ENCODE assay signal across 1 cellular context in the genomic region with DNA sequence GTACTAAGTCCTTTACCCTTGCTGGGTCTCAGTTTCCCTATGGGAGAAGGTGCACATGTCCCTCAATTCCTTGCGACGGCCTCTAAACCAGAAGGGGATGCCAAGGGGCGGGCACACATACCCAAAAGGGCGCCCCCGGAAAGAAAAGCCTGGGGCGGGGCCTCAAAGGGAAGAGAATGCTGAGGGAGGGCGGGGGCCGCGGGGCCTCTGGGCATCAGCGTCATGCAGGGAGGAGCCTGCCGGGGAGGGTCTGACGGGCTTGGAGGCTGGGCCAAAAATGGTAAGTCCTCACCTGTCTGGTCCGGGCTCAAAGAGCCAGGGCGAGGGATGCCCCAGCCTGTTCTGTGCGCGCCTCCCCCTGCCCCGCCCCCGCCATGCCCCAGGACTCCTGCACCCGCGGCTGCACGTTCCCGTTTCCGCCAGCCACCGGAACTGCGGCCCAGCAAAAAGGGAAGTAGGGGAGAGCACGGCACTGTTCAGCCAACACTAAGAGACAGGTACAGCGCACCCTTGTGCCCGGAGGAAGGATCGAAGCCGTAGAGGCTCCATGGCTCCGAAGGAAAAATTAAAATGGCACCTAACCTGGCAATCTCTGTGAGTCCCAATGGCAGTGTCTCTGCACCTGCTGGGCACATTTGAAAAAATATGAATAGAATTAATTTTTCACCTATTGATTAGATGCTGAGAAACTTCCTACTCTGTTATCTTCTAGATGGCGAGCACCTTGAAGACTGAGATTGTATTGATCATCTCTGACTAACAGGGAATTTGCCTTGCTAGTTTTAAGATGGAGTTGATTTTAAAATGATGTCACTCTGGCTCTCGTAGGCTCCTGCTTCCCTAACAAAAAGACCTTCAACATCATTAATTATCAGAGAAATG.
A peak's percentile ranks its signal among the peaks of the same experiment; 100 is the strongest.
TF ChIP-seq lines count a peak whose summit lies in the region.

TSS of gene DET1 (minus strand) at position 434 of the 882 bp plus-strand sequence. CDS start 14,976 bp downstream, outside the sequence.

TF ChIP-seq in HEK293, 187 proteins besides CTCF, POLR2A, EP300 and RAD21 (continued from another document and continues in another):
- TF ChIP-seq ZNF184 (tag by site-specific recombination; IDR thresholded peaks at IDR 0.05) (no peak), PBX3 (CRISPR knock-in tag; IDR thresholded peaks at IDR 0.05) (peak; percentile 83; the same call in 1 of the 2 replicates), ZNF350 (tag by site-specific recombination; IDR thresholded peaks at IDR 0.05) (no peak), ZBTB49 (tag by site-specific recombination; IDR thresholded peaks at IDR 0.05; ENCODE audit: low read depth) (no peak), KLF1 (tag by site-specific recombination; IDR thresholded peaks at IDR 0.05) (peak; percentile 50), ZNF580 (tag by site-specific recombination; IDR thresholded peaks at IDR 0.05) (peak; percentile 81), ZNF561 (tag by site-specific recombination; IDR thresholded peaks at IDR 0.05; ENCODE audit: borderline replicate concordance) (0 out of 2 replicates have a peak, but pooled peaks have one; percentile 10), ZNF174 (tag by site-specific recombination; IDR thresholded peaks at IDR 0.05) (no peak), ZNF76 (tag by site-specific recombination; IDR thresholded peaks at IDR 0.05; ENCODE audit: borderline replicate concordance, low read depth) (peak; percentile 56; the same call in 1 of the 2 replicates), ZNF639 (tag by site-specific recombination; IDR thresholded peaks at IDR 0.05) (peak; percentile 53; the same call in 1 of the 2 replicates), ZNF555 (tag by site-specific recombination; conservative IDR thresholded peaks at IDR 0.05) (no peak), ZNF664 (tag by site-specific recombination; IDR thresholded peaks at IDR 0.05) (no peak), ZNF37A (tag by site-specific recombination; IDR thresholded peaks at IDR 0.05) (no peak), ZBTB6 (tag by site-specific recombination; IDR thresholded peaks at IDR 0.05) (no peak), YY2 (tag by site-specific recombination; IDR thresholded peaks at IDR 0.05) (0 out of 2 replicates have a peak, but pooled peaks have one; percentile 38), ZNF529 (tag by site-specific recombination; IDR thresholded peaks at IDR 0.05; ENCODE audit: insufficient replicate concordance) (no peak), ZNF24 (tag by site-specific recombination; IDR thresholded peaks at IDR 0.05) (no peak), ZNF48 (tag by site-specific recombination; IDR thresholded peaks at IDR 0.05) (no peak), ZBTB44 (tag by site-specific recombination; IDR thresholded peaks at IDR 0.05) (no peak), SP2 (tag by site-specific recombination; IDR thresholded peaks at IDR 0.05) (peak; percentile 88), ZBTB8A (tag by site-specific recombination; IDR thresholded peaks at IDR 0.05) (peak; percentile 28; the same call in 1 of the 2 replicates), ZNF146 (tag by site-specific recombination; IDR thresholded peaks at IDR 0.05) (no peak), ZNF654 (tag by site-specific recombination; IDR thresholded peaks at IDR 0.05; ENCODE audit: low read depth) (no peak), GLIS2 (tag by site-specific recombination; IDR thresholded peaks at IDR 0.05) (no peak), ZNF837 (tag by site-specific recombination; IDR thresholded peaks at IDR 0.05) (no peak), ZNF530 (tag by site-specific recombination; IDR thresholded peaks at IDR 0.05; ENCODE audit: low read depth) (no peak), ZNF768 (tag by site-specific recombination; IDR thresholded peaks at IDR 0.05) (no peak), GLI2 (tag by site-specific recombination; IDR thresholded peaks at IDR 0.05; ENCODE audit: borderline replicate concordance, low read depth) (no peak), ZNF19 (tag by site-specific recombination; IDR thresholded peaks at IDR 0.05; ENCODE audit: low read depth) (no peak), ZNF26 (tag by site-specific recombination; IDR thresholded peaks at IDR 0.05) (no peak), ZNF16 (tag by site-specific recombination; IDR thresholded peaks at IDR 0.05; ENCODE audit: low read depth) (no peak), ZNF830 (tag by site-specific recombination; IDR thresholded peaks at IDR 0.05; ENCODE audit: low read depth) (no peak)
- TF ChIP-seq, protein P1, sequence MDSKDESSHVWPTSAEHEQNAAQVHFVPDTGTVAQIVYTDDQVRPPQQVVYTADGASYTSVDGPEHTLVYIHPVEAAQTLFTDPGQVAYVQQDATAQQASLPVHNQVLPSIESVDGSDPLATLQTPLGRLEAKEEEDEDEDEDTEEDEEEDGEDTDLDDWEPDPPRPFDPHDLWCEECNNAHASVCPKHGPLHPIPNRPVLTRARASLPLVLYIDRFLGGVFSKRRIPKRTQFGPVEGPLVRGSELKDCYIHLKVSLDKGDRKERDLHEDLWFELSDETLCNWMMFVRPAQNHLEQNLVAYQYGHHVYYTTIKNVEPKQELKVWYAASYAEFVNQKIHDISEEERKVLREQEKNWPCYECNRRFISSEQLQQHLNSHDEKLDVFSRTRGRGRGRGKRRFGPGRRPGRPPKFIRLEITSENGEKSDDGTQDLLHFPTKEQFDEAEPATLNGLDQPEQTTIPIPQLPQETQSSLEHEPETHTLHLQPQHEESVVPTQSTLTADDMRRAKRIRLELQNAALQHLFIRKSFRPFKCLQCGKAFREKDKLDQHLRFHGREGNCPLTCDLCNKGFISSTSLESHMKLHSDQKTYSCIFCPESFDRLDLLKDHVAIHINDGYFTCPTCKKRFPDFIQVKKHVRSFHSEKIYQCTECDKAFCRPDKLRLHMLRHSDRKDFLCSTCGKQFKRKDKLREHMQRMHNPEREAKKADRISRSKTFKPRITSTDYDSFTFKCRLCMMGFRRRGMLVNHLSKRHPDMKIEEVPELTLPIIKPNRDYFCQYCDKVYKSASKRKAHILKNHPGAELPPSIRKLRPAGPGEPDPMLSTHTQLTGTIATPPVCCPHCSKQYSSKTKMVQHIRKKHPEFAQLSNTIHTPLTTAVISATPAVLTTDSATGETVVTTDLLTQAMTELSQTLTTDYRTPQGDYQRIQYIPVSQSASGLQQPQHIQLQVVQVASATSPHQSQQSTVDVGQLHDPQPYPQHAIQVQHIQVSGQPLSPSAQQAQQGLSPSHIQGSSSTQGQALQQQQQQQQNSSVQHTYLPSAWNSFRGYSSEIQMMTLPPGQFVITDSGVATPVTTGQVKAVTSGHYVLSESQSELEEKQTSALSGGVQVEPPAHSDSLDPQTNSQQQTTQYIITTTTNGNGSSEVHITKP (tag by site-specific recombination; IDR thresholded peaks at IDR 0.05), result peak; percentile 85
- TF ChIP-seq, protein P2, sequence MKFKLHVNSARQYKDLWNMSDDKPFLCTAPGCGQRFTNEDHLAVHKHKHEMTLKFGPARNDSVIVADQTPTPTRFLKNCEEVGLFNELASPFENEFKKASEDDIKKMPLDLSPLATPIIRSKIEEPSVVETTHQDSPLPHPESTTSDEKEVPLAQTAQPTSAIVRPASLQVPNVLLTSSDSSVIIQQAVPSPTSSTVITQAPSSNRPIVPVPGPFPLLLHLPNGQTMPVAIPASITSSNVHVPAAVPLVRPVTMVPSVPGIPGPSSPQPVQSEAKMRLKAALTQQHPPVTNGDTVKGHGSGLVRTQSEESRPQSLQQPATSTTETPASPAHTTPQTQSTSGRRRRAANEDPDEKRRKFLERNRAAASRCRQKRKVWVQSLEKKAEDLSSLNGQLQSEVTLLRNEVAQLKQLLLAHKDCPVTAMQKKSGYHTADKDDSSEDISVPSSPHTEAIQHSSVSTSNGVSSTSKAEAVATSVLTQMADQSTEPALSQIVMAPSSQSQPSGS (tag by site-specific recombination; IDR thresholded peaks at IDR 0.05; ENCODE audit: low read depth), result peak; percentile 62
- TF ChIP-seq, protein P3, sequence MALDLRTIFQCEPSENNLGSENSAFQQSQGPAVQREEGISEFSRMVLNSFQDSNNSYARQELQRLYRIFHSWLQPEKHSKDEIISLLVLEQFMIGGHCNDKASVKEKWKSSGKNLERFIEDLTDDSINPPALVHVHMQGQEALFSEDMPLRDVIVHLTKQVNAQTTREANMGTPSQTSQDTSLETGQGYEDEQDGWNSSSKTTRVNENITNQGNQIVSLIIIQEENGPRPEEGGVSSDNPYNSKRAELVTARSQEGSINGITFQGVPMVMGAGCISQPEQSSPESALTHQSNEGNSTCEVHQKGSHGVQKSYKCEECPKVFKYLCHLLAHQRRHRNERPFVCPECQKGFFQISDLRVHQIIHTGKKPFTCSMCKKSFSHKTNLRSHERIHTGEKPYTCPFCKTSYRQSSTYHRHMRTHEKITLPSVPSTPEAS (tag by site-specific recombination; IDR thresholded peaks at IDR 0.05), result no peak
- TF ChIP-seq, protein P4, sequence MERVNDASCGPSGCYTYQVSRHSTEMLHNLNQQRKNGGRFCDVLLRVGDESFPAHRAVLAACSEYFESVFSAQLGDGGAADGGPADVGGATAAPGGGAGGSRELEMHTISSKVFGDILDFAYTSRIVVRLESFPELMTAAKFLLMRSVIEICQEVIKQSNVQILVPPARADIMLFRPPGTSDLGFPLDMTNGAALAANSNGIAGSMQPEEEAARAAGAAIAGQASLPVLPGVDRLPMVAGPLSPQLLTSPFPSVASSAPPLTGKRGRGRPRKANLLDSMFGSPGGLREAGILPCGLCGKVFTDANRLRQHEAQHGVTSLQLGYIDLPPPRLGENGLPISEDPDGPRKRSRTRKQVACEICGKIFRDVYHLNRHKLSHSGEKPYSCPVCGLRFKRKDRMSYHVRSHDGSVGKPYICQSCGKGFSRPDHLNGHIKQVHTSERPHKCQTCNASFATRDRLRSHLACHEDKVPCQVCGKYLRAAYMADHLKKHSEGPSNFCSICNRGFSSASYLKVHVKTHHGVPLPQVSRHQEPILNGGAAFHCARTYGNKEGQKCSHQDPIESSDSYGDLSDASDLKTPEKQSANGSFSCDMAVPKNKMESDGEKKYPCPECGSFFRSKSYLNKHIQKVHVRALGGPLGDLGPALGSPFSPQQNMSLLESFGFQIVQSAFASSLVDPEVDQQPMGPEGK (tag by site-specific recombination; IDR thresholded peaks at IDR 0.05), result peak; percentile 84
